Comparison of ENCODE assay signal across 17 cellular contexts in genomic region chr17:57111386-57111785, GRCh38.
"Had no signal": no experiment of that assay in that cellular context is flagged by ENCODE, and none has a peak within 500 bp of the region (broad histone marks: within the 10 kb centered on the region; RNA-seq: fewer than 3 reads in every experiment).

No MANE protein-coding gene starts in this region.

- H3K4me1 Mint-ChIP-seq: activated CD4-positive, alpha-beta T cell treated with anti-CD3 and anti-CD28 coated beads, Interleukin-2, amount 10 ng/mL, durations not matched to agents 7 days and 5 days; activated naive CD4-positive, alpha-beta T cell treated with anti-CD3 and anti-CD28 coated beads, Interleukin-2, amount 10 ng/mL, durations not matched to agents 7 days and 5 days; immature natural killer cell had no signal

- H3K27ac Mint-ChIP-seq: activated CD4-positive, alpha-beta T cell treated with anti-CD3 and anti-CD28 coated beads, Interleukin-2, amount 10 ng/mL, durations not matched to agents 7 days and 5 days; activated naive CD4-positive, alpha-beta T cell treated with anti-CD3 and anti-CD28 coated beads, Interleukin-2, amount 10 ng/mL, durations not matched to agents 7 days and 5 days; activated T-helper 2 cell treated with anti-CD3 and anti-CD28 coated beads, Interferon-gamma antibody, Interleukin-2, Interleukin-4, amounts not matched to agents 10 μg/mL and 5 μg/mL and 100 μg/mL, durations not matched to agents 14 hours and 24 hours and 36 hours; dendritic cell treated with granulocyte-macrophage colony-stimulating factor and Interleukin-4, amounts not matched to agents 40 ng/mL and 50 ng/mL, for 4 days; effector memory CD8-positive, alpha-beta T cell; nephron progenitor cell had no signal

- H3K4me3 ChIP-seq: adrenal gland, body of pancreas, ovary, upper lobe of right lung had no signal

- ATAC-seq: body of pancreas; effector memory CD8-positive, alpha-beta T cell; left colon; stimulated activated effector memory CD8-positive, alpha-beta T cell treated with anti-CD3 and anti-CD28 coated beads, Interleukin-12 subunit alpha, Interleukin-12 subunit beta, amount 100 ng/mL, for 72 hours; upper lobe of right lung had no signal

- H3K27me3 ChIP-seq: adrenal gland, body of pancreas, ovary, upper lobe of right lung had no signal

- H3K27me3 Mint-ChIP-seq: activated CD4-positive, alpha-beta T cell treated with anti-CD3 and anti-CD28 coated beads, Interleukin-2, amount 10 ng/mL, durations not matched to agents 7 days and 5 days; activated naive CD4-positive, alpha-beta T cell treated with anti-CD3 and anti-CD28 coated beads, Interleukin-2, amount 10 ng/mL, durations not matched to agents 7 days and 5 days; dendritic cell treated with granulocyte-macrophage colony-stimulating factor and Interleukin-4, amounts not matched to agents 40 ng/mL and 50 ng/mL, for 4 days; effector memory CD8-positive, alpha-beta T cell had no signal

- H3K4me3 Mint-ChIP-seq: activated CD4-positive, alpha-beta T cell treated with anti-CD3 and anti-CD28 coated beads, Interleukin-2, amount 10 ng/mL, durations not matched to agents 7 days and 5 days; activated naive CD4-positive, alpha-beta T cell treated with anti-CD3 and anti-CD28 coated beads, Interleukin-2, amount 10 ng/mL, durations not matched to agents 7 days and 5 days; dendritic cell treated with granulocyte-macrophage colony-stimulating factor and Interleukin-4, amounts not matched to agents 40 ng/mL and 50 ng/mL, for 4 days; effector memory CD8-positive, alpha-beta T cell; immature natural killer cell; nephron progenitor cell; stimulated activated effector memory CD8-positive, alpha-beta T cell treated with anti-CD3 and anti-CD28 coated beads, Interleukin-12 subunit alpha, Interleukin-12 subunit beta, amount 100 ng/mL, for 72 hours had no signal

- H3K9me3 ChIP-seq: adrenal gland, body of pancreas, ovary, upper lobe of right lung had no signal

- H3K27ac ChIP-seq: adrenal gland, body of pancreas, epithelial cell of prostate, ovary, upper lobe of right lung had no signal

- H3K36me3 ChIP-seq: ovary had no signal

- DNase-seq: activated CD4-positive, alpha-beta T cell treated with anti-CD3 and anti-CD28 coated beads, Interleukin-2, amount 10 ng/mL, durations not matched to agents 7 days and 5 days; activated CD4-positive, CD25-positive, alpha-beta regulatory T cell; activated CD8-positive, alpha-beta memory T cell treated with anti-CD3 and anti-CD28 coated beads for 24 hours; activated naive CD4-positive, alpha-beta T cell treated with anti-CD3 and anti-CD28 coated beads, Interleukin-2, amount 10 ng/mL, durations not matched to agents 7 days and 5 days; adrenal gland; body of pancreas; cerebellar nuclear complex; effector memory CD8-positive, alpha-beta T cell; immature natural killer cell; left colon; nephron progenitor cell; ovary; upper lobe of right lung had no signal
